16 cellular contexts compared by ENCODE assay signal in the genomic region with DNA sequence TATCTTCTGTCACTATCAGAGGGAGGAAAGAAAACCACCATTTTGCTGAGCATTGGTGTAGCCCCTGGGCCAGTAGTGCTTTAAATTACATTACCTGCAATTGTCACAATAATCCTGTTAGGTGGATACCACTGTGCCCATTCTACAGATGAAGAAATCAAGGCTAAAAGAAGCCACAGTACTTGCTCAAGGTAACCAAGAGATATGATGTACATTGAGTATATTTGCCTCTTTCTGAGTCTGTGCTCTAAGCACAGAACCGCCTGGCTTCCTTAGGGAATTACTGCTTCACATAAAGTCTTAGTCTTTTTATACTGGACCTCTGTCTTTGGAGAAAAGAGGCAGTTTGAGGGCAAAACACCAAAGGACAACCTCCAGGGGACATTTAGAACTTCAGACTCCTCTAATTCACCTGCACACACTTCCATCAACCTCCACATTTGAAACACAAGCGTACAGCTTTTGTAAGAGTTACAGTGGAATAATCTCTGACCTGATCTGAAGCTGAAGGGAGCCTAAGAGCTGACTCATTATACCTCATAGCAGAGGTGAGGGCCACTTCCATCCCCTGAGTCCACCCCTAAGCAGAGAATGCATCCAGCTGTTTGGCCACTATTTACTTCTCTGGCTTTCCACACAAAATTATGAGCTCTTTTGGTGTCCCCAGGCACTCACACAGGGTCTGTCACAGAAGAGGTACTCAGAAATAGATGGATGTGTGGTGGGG.
DNase-seq lines count a peak whose midpoint lies in the region; ATAC-seq and TF ChIP-seq lines count a peak whose summit lies in the region.
"Had no signal": no experiment of that assay in that cellular context is flagged by ENCODE, and none has a peak within 500 bp of the region (broad histone marks: within the 10 kb centered on the region; RNA-seq: fewer than 3 reads in every experiment).

No MANE protein-coding gene starts in this region.

- no peaks in the 10 kb centered on the region for H3K9me2 ChIP-seq in Karpas-422 (replicated peaks; ENCODE audit: insufficient read depth, low read length)

- CTCF ChIA-PET in CD8-positive, alpha-beta T cell (lab: Charles Lee): no interaction called here

- H3K4me1 ChIP-seq in Karpas-422 (ENCODE audit: low read length) (peaks cover 95% of the 10 kb centered on the region), osteoblast (ENCODE audit: insufficient read depth, low read length) (peaks cover 5% of the 10 kb centered on the region)
- no peaks in the 10 kb centered on the region for H3K4me1 ChIP-seq in CD8-positive, alpha-beta T cell (ENCODE audit: insufficient read depth, low read length)
- H3K4me1 ChIP-seq: testis had no signal

- H3K4me3 ChIP-seq in Karpas-422 (ENCODE audit: low read length) (peak overlapping the region; percentile 64), osteoblast (ENCODE audit: insufficient read depth, low read length) (no peak overlapping the region), coronary artery (no peak overlapping the region)
- no peak overlapping the region for H3K4me3 ChIP-seq in CD8-positive, alpha-beta T cell (ENCODE audit: low read depth, low read length)
- H3K4me3 ChIP-seq: gastrocnemius medialis, testis had no signal

- H2AFZ ChIP-seq in Karpas-422 (ENCODE audit: low read length) (no peak overlapping the region), osteoblast (ENCODE audit: low read length) (no peak overlapping the region)

- H3K27me3 Mint-ChIP-seq in dendritic cell treated with granulocyte-macrophage colony-stimulating factor and Interleukin-4, amounts not matched to agents 40 ng/mL and 50 ng/mL, for 4 days: peaks cover 22% of the 10 kb centered on the region
- no peaks in the 10 kb centered on the region for H3K27me3 Mint-ChIP-seq in CD8-positive, alpha-beta T cell (ENCODE audit: low read depth)
- H3K27me3 Mint-ChIP-seq: activated CD4-positive, alpha-beta T cell treated with anti-CD3 and anti-CD28 coated beads, Interleukin-2, amount 10 ng/mL, durations not matched to agents 7 days and 5 days had no signal

- H3K9me3 Mint-ChIP-seq in dendritic cell treated with granulocyte-macrophage colony-stimulating factor and Interleukin-4, amounts not matched to agents 40 ng/mL and 50 ng/mL, for 4 days: no peaks in the 10 kb centered on the region
- H3K9me3 Mint-ChIP-seq in CD8-positive, alpha-beta T cell: no peaks in the 10 kb centered on the region
- H3K9me3 Mint-ChIP-seq: activated CD4-positive, alpha-beta T cell treated with anti-CD3 and anti-CD28 coated beads, Interleukin-2, amount 10 ng/mL, durations not matched to agents 7 days and 5 days; neural crest cell had no signal

- no peak for ATAC-seq in CD8-positive, alpha-beta T cell
- ATAC-seq in HG03460 (IDR thresholded peaks at IDR 0.05; ENCODE audit: unreplicated experiment): no peak
- ATAC-seq: gastrocnemius medialis had no signal

- H3K9me3 ChIP-seq in Karpas-422 (ENCODE audit: low read length) (no peaks in the 10 kb centered on the region), osteoblast (ENCODE audit: low read depth, low read length) (no peaks in the 10 kb centered on the region)
- H3K9me3 ChIP-seq in CD8-positive, alpha-beta T cell (ENCODE audit: low read length): no peaks in the 10 kb centered on the region
- H3K9me3 ChIP-seq: gastrocnemius medialis, testis had no signal

- peak overlapping the region; percentile 80 for H3K27ac Mint-ChIP-seq in dendritic cell treated with granulocyte-macrophage colony-stimulating factor and Interleukin-4, amounts not matched to agents 40 ng/mL and 50 ng/mL, for 4 days
- no peak overlapping the region for H3K27ac Mint-ChIP-seq in CD8-positive, alpha-beta T cell
- H3K27ac Mint-ChIP-seq: activated CD4-positive, alpha-beta T cell treated with anti-CD3 and anti-CD28 coated beads, Interleukin-2, amount 10 ng/mL, durations not matched to agents 7 days and 5 days had no signal

- POLR2A ChIA-PET in CD8-positive, alpha-beta T cell (lab: Charles Lee): no interaction called here

- H3K9ac ChIP-seq in Karpas-422 (ENCODE audit: low read length): peak overlapping the region; percentile 75

- peaks cover 17% of the 10 kb centered on the region for H3K79me2 ChIP-seq in Karpas-422 (ENCODE audit: low read length)
- peaks cover 30% of the 10 kb centered on the region for H3K79me2 ChIP-seq in osteoblast (ENCODE audit: insufficient read depth, low read length)

- no peaks in the 10 kb centered on the region for H3K27me3 ChIP-seq in Karpas-422 (ENCODE audit: low read length)
- H3K27me3 ChIP-seq in osteoblast (ENCODE audit: insufficient read depth, low read length): no peaks in the 10 kb centered on the region
- peaks cover 2% of the 10 kb centered on the region for H3K27me3 ChIP-seq in CD8-positive, alpha-beta T cell (ENCODE audit: insufficient read depth, low read length)
- H3K27me3 ChIP-seq: gastrocnemius medialis, testis had no signal

- no peaks in the 10 kb centered on the region for H4K20me1 ChIP-seq in Karpas-422 (ENCODE audit: insufficient read depth, low read depth, low read length)
- H4K20me1 ChIP-seq in osteoblast (ENCODE audit: insufficient read depth, low read length): no peaks in the 10 kb centered on the region

- H3K4me2 ChIP-seq in Karpas-422 (ENCODE audit: low read depth, low read length, poor library complexity, severe bottlenecking) (peak overlapping the region; percentile 79), osteoblast (ENCODE audit: insufficient read depth, low read length) (no peak overlapping the region)

- intact Hi-C loops in dendritic cell treated with granulocyte-macrophage colony-stimulating factor and Interleukin-4, amounts not matched to agents 40 ng/mL and 50 ng/mL, for 4 days (cut with micrococcal nuclease): no loop called here
- intact Hi-C loops in CD8-positive, alpha-beta T cell (cut with DNase I, micrococcal nuclease): no loop called here

- peaks cover 68% of the 10 kb centered on the region for H3K4me1 Mint-ChIP-seq in dendritic cell treated with granulocyte-macrophage colony-stimulating factor and Interleukin-4, amounts not matched to agents 40 ng/mL and 50 ng/mL, for 4 days (ENCODE audit: low read depth)
- no peaks in the 10 kb centered on the region for H3K4me1 Mint-ChIP-seq in CD8-positive, alpha-beta T cell (ENCODE audit: low read depth)
- H3K4me1 Mint-ChIP-seq: activated CD4-positive, alpha-beta T cell treated with anti-CD3 and anti-CD28 coated beads, Interleukin-2, amount 10 ng/mL, durations not matched to agents 7 days and 5 days had no signal

- no peak overlapping the region for H3K4me3 Mint-ChIP-seq in dendritic cell treated with granulocyte-macrophage colony-stimulating factor and Interleukin-4, amounts not matched to agents 40 ng/mL and 50 ng/mL, for 4 days
- H3K4me3 Mint-ChIP-seq in CD8-positive, alpha-beta T cell: no peak overlapping the region
- H3K4me3 Mint-ChIP-seq: activated CD4-positive, alpha-beta T cell treated with anti-CD3 and anti-CD28 coated beads, Interleukin-2, amount 10 ng/mL, durations not matched to agents 7 days and 5 days; neural crest cell had no signal

- H3K27ac ChIP-seq in 22Rv1: peak overlapping the region; percentile 53
- H3K27ac ChIP-seq in Karpas-422 (ENCODE audit: low read length): peak overlapping the region; percentile 92
- H3K27ac ChIP-seq in osteoblast (ENCODE audit: low read depth, low read length): peak overlapping the region; percentile 26
- H3K27ac ChIP-seq in coronary artery: no peak overlapping the region
- H3K27ac ChIP-seq in CD8-positive, alpha-beta T cell (ENCODE audit: low read depth, low read length): no peak overlapping the region
- H3K27ac ChIP-seq: RWPE1, testis had no signal

- DNase-seq in Karpas-422 (no peak), osteoblast (ENCODE audit: insufficient read length, low spot score, missing footprints) (no peak), coronary artery (ENCODE audit: low spot score) (no peak), NCI-H226 (no peak)
- DNase-seq in CD8-positive, alpha-beta T cell: no peak
- DNase-seq: activated CD4-positive, alpha-beta T cell treated with anti-CD3 and anti-CD28 coated beads, Interleukin-2, amount 10 ng/mL, durations not matched to agents 7 days and 5 days; gastrocnemius medialis; NCI-H1694 treated with DMSO at 0.1 percent for 48 hours; stimulated activated CD4-positive, alpha-beta T cell treated with anti-CD3 and anti-CD28 coated beads, Interleukin-12 subunit alpha, Interleukin-12 subunit beta, amount 100 ng/mL, for 4 hours; T-helper 2 cell; testis had no signal

- H3K36me3 ChIP-seq in Karpas-422 (ENCODE audit: insufficient read depth, low read length) (no peaks in the 10 kb centered on the region), osteoblast (ENCODE audit: insufficient read depth, low read length) (peaks cover 54% of the 10 kb centered on the region)
- H3K36me3 ChIP-seq in CD8-positive, alpha-beta T cell (ENCODE audit: insufficient read depth, low read length): no peaks in the 10 kb centered on the region
- H3K36me3 ChIP-seq: gastrocnemius medialis had no signal

- TF ChIP-seq CTCF in 22Rv1 (IDR thresholded peaks at IDR 0.05) (no peak), osteoblast (IDR thresholded peaks at IDR 0.05; ENCODE audit: extremely low read depth, low read depth, low read length) (no peak), coronary artery (IDR thresholded peaks at IDR 0.05) (no peak)
- TF ChIP-seq CTCF in CD8-positive, alpha-beta T cell (IDR thresholded peaks at IDR 0.05): no peak

- peaks cover 72% of the 10 kb centered on the region for H3K36me3 Mint-ChIP-seq in dendritic cell treated with granulocyte-macrophage colony-stimulating factor and Interleukin-4, amounts not matched to agents 40 ng/mL and 50 ng/mL, for 4 days (ENCODE audit: low read depth)
- H3K36me3 Mint-ChIP-seq in CD8-positive, alpha-beta T cell: no peaks in the 10 kb centered on the region

Comparison
In these comparisons a context has a peak if more than half of its experiments do, and no peak if none do; other contexts are left out.
1. H3K27ac ChIP-seq: peak in 22Rv1 (single experiment), Karpas-422 (single experiment) and osteoblast (single experiment); none in coronary artery (0 of 2) and CD8-positive, alpha-beta T cell (single experiment).